Comparison of ENCODE assay signal across 36 cellular contexts in the genomic region with DNA sequence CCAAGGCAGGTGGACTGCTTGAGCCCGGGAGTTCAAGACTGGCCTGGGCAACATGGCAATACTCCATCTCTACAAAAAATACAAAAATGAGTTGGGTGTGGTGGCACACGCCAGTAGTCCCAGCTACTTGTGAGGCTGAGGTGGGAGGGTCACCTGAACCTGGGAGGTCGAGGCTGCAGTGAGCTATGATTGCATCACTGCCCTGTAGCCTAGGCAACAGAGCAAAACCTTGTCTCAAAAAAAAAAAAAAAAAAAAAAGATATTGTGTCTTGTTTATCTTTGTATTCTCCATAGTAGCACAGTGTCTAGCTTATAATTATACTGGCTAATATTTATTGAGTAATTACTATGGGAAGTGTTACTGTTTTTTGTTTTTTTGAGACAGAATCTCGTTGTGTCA. TPM values are rescaled to one million over a fixed set of nuclear protein-coding genes. Genes with fewer than 3 reads are reported as not detected.
"Had no signal": no experiment of that assay in that cellular context is flagged by ENCODE, and none has a peak within 500 bp of the region (broad histone marks: within the 10 kb centered on the region; RNA-seq: fewer than 3 reads in every experiment).

No MANE protein-coding gene starts in this region.

- H3K27me3 Mint-ChIP-seq: stimulated activated memory B cell treated with anti-CD40 and anti-IgM and Interleukin-4, amounts not matched to agents 10 μg/mL and 1 μg/mL and 100 μg/mL, for 72 hours had no signal

- DNase-seq: colonic mucosa; effector CD8-positive, alpha-beta T cell; endodermal cell; foreskin fibroblast; gastrocnemius medialis; head of caudate nucleus; kidney; left lung; mesendoderm; midbrain; naive thymus-derived CD4-positive, alpha-beta T cell; right cardiac atrium; sigmoid colon; stimulated activated CD4-positive, alpha-beta T cell treated with anti-CD3 and anti-CD28 coated beads, Interleukin-2, amount 100 ng/mL, for 24 hours; stimulated activated CD4-positive, alpha-beta T cell treated with anti-CD3 and anti-CD28 coated beads, Interleukin-4, amount 100 ng/mL, for 24 hours; stimulated activated naive CD8-positive, alpha-beta T cell treated with anti-CD3 and anti-CD28 coated beads, Interleukin-15, Interleukin-2, amounts not matched to agents 100 U/mL and 50 U/mL, for 24 hours; substantia nigra; testis; tibial artery had no signal

- H3K27ac ChIP-seq: colonic mucosa, epithelial cell of prostate, gastrocnemius medialis, left lung, neural progenitor cell, parathyroid adenoma, sigmoid colon, testis, tibial artery had no signal

- FAIRE-seq: kidney had no signal

- H3K27me3 ChIP-seq: colonic mucosa, gastrocnemius medialis, left lung, neural progenitor cell, sigmoid colon, testis had no signal

- H3K36me3 Mint-ChIP-seq: naive thymus-derived CD4-positive, alpha-beta T cell; neural progenitor cell; stimulated activated memory B cell treated with anti-CD40 and anti-IgM and Interleukin-4, amounts not matched to agents 10 μg/mL and 1 μg/mL and 100 μg/mL, for 72 hours; type B pancreatic cell had no signal

- H3K9me3 Mint-ChIP-seq: dendritic cell treated with granulocyte-macrophage colony-stimulating factor and Interleukin-4, amounts not matched to agents 40 ng/mL and 50 ng/mL, for 4 days; endodermal cell; naive thymus-derived CD4-positive, alpha-beta T cell; nephron; neural progenitor cell; stimulated activated memory B cell treated with anti-CD40 and anti-IgM and Interleukin-4, amounts not matched to agents 10 μg/mL and 1 μg/mL and 100 μg/mL, for 72 hours; type B pancreatic cell had no signal

- H3K36me3 ChIP-seq: colonic mucosa, gastrocnemius medialis, left lung, neural progenitor cell, sigmoid colon, tibial artery had no signal

- H3K4me1 Mint-ChIP-seq: endodermal cell; naive thymus-derived CD4-positive, alpha-beta T cell; nephron; neural progenitor cell; stimulated activated memory B cell treated with anti-CD40 and anti-IgM and Interleukin-4, amounts not matched to agents 10 μg/mL and 1 μg/mL and 100 μg/mL, for 72 hours had no signal

- H3K4me3 Mint-ChIP-seq: dendritic cell treated with granulocyte-macrophage colony-stimulating factor and Interleukin-4, amounts not matched to agents 40 ng/mL and 50 ng/mL, for 4 days; endodermal cell; naive thymus-derived CD4-positive, alpha-beta T cell; nephron; neural progenitor cell; stimulated activated memory B cell treated with anti-CD40 and anti-IgM and Interleukin-4, amounts not matched to agents 10 μg/mL and 1 μg/mL and 100 μg/mL, for 72 hours; type B pancreatic cell had no signal

- H3K79me2 ChIP-seq: parathyroid adenoma had no signal

- H3K27ac Mint-ChIP-seq: dendritic cell treated with granulocyte-macrophage colony-stimulating factor and Interleukin-4, amounts not matched to agents 40 ng/mL and 50 ng/mL, for 4 days; endodermal cell; naive thymus-derived CD4-positive, alpha-beta T cell; nephron; neural progenitor cell; progenitor cell of endocrine pancreas; stimulated activated memory B cell treated with anti-CD40 and anti-IgM and Interleukin-4, amounts not matched to agents 10 μg/mL and 1 μg/mL and 100 μg/mL, for 72 hours; type B pancreatic cell had no signal

- H3K4me3 ChIP-seq: colonic mucosa, gastrocnemius medialis, left lung, neural progenitor cell, sigmoid colon, testis, tibial artery had no signal

- ATAC-seq: esophagus mucosa; gastrocnemius medialis; left lung; naive thymus-derived CD4-positive, alpha-beta T cell; right cardiac atrium; stimulated activated memory B cell treated with anti-CD40 and anti-IgM and Interleukin-4, amounts not matched to agents 10 μg/mL and 1 μg/mL and 100 μg/mL, for 72 hours; stimulated activated naive CD8-positive, alpha-beta T cell treated with anti-CD3 and anti-CD28 coated beads, Interleukin-15, Interleukin-2, amounts not matched to agents 100 U/mL and 50 U/mL, for 24 hours had no signal

- H3K9me3 ChIP-seq: colonic mucosa, gastrocnemius medialis, left lung, sigmoid colon, testis, tibial artery had no signal

- H3K4me2 ChIP-seq: neural progenitor cell had no signal

- H3K4me1 ChIP-seq: colonic mucosa, gastrocnemius medialis, left lung, neural progenitor cell, parathyroid adenoma, testis, tibial artery had no signal

- H2AFZ ChIP-seq: neural progenitor cell, parathyroid adenoma had no signal

- H3K9ac ChIP-seq: neural progenitor cell, parathyroid adenoma had no signal

RNA-seq across cellular contexts. Expression of a gene that starts 15.8 kb away (rescaled TPM):
- total RNA-seq: cerebellum, colonic mucosa, esophagus mucosa, gastrocnemius medialis, glomerular endothelial cell, kidney, left lung, lower leg skin, lung microvascular endothelial cell, osteoblast, right cardiac atrium, skeletal muscle tissue, urinary bladder had no signal
- polyA plus RNA-seq: naive thymus-derived CD4-positive, alpha-beta T cell; right cardiac atrium; urinary bladder had no signal

RNA-seq across cellular contexts. Expression of a gene that starts 20.4 kb away (rescaled TPM):
- total RNA-seq: cerebellum, colonic mucosa, endodermal cell, esophagus mucosa, gastrocnemius medialis, glomerular endothelial cell, kidney, left lung, lower leg skin, lung microvascular endothelial cell, mucosa of gallbladder, osteoblast, progenitor cell of endocrine pancreas, right cardiac atrium, sigmoid colon, skeletal muscle tissue, urinary bladder had no signal
- polyA plus RNA-seq: right cardiac atrium, urinary bladder had no signal

RNA-seq across cellular contexts. Expression of a gene that starts 45.2 kb away (rescaled TPM):
- total RNA-seq: esophagus mucosa had no signal
- polyA plus RNA-seq: naive thymus-derived CD4-positive, alpha-beta T cell had no signal
